8 cellular contexts compared by ENCODE assay signal in genomic region chr22:28883917-28884753, GRCh38. TPM values are rescaled to one million over a fixed set of nuclear protein-coding genes. Genes with fewer than 3 reads are reported as not detected.
DNase-seq lines count a peak whose midpoint lies in the region; ATAC-seq and TF ChIP-seq lines count a peak whose summit lies in the region.

No MANE protein-coding gene starts in this region.

- peak; percentile 73 for DNase-seq in D341Med (ENCODE audit: low spot score)
- DNase-seq in WERI-Rb-1 = peak; percentile 28
- DNase-seq in choroid plexus epithelial cell (ENCODE audit: low read depth) = peak; percentile 60
- peak; percentile 54 to 65 (median 58) for DNase-seq in right lobe of liver
- no peak for DNase-seq in NCI-H1930 (lab: John Stamatoyannopoulos, UW)

- H3K4me3 ChIP-seq in WERI-Rb-1 (ENCODE audit: low read depth, low read length) (peak overlapping the region; percentile 74), choroid plexus epithelial cell (ENCODE audit: low read depth, low read length) (peak overlapping the region; percentile 60), right lobe of liver (peak overlapping the region; percentile 42 to 68 (median 49))

- H3K9me3 Mint-ChIP-seq in stimulated activated naive CD8-positive, alpha-beta T cell treated with anti-CD3 and anti-CD28 coated beads, Interleukin-15, Interleukin-2, amounts not matched to agents 100 ng/mL and 50 ng/mL, for 24 hours = no peaks in the 10 kb centered on the region

- no peak overlapping the region; the same call in 1 of the 2 replicates for H3K27ac ChIP-seq in WERI-Rb-1
- H3K27ac ChIP-seq in right lobe of liver = peak overlapping the region in 1 of 3 donors; percentile 53

- H3K27me3 ChIP-seq in WERI-Rb-1 (ENCODE audit: insufficient read depth, low read depth, severe bottlenecking) = no peaks in the 10 kb centered on the region
- H3K27me3 ChIP-seq in right lobe of liver = no peaks in the 10 kb centered on the region

- H3K36me3 ChIP-seq in WERI-Rb-1 (no peaks in the 10 kb centered on the region), right lobe of liver (no peaks in the 10 kb centered on the region)

- H3K4me3 Mint-ChIP-seq in stimulated activated naive CD8-positive, alpha-beta T cell treated with anti-CD3 and anti-CD28 coated beads, Interleukin-15, Interleukin-2, amounts not matched to agents 100 ng/mL and 50 ng/mL, for 24 hours = peak overlapping the region; percentile 71

- TF ChIP-seq CTCF in WERI-Rb-1 (IDR thresholded peaks at IDR 0.05; ENCODE audit: low read depth, low read length) (no peak), choroid plexus epithelial cell (conservative IDR thresholded peaks at IDR 0.05; ENCODE audit: low read depth, low read length) (no peak), right lobe of liver (IDR thresholded peaks at IDR 0.05) (peak in 1 of 4 donors; percentile 12)

- H3K9me3 ChIP-seq in WERI-Rb-1 (ENCODE audit: severe bottlenecking) (no peaks in the 10 kb centered on the region), right lobe of liver (no peaks in the 10 kb centered on the region)

- peak; percentile 31 for ATAC-seq in HG03342 (IDR thresholded peaks at IDR 0.05; ENCODE audit: unreplicated experiment)
- no peak for ATAC-seq in right lobe of liver
- ATAC-seq in HG03097 (IDR thresholded peaks at IDR 0.05; ENCODE audit: low FRiP score, unreplicated experiment) = no peak

- no peak for TF ChIP-seq POLR2A in right lobe of liver (IDR thresholded peaks at IDR 0.05)

- WGBS in right lobe of liver (ENCODE audit: insufficient coverage, low coverage, low lambda C conversion rate, missing lambda C conversion rate) = 9% methylated on average over 14 of the region's 79 CpGs

- H3K4me1 Mint-ChIP-seq in stimulated activated naive CD8-positive, alpha-beta T cell treated with anti-CD3 and anti-CD28 coated beads, Interleukin-15, Interleukin-2, amounts not matched to agents 100 ng/mL and 50 ng/mL, for 24 hours (ENCODE audit: low read depth) = peaks cover 19% of the 10 kb centered on the region

- H3K36me3 Mint-ChIP-seq in stimulated activated naive CD8-positive, alpha-beta T cell treated with anti-CD3 and anti-CD28 coated beads, Interleukin-15, Interleukin-2, amounts not matched to agents 100 ng/mL and 50 ng/mL, for 24 hours (ENCODE audit: low read depth) = no peaks in the 10 kb centered on the region

- intact Hi-C loops in right lobe of liver (cut with DNase I) = no loop called here

- no peak overlapping the region for H3K27ac Mint-ChIP-seq in stimulated activated naive CD8-positive, alpha-beta T cell treated with anti-CD3 and anti-CD28 coated beads, Interleukin-15, Interleukin-2, amounts not matched to agents 100 ng/mL and 50 ng/mL, for 24 hours

- H3K4me1 ChIP-seq in right lobe of liver = peaks cover 0 to 43% (median 9%) of the 10 kb centered on the region in 4 donors

- peaks cover 35% of the 10 kb centered on the region for H3K27me3 Mint-ChIP-seq in stimulated activated naive CD8-positive, alpha-beta T cell treated with anti-CD3 and anti-CD28 coated beads, Interleukin-15, Interleukin-2, amounts not matched to agents 100 ng/mL and 50 ng/mL, for 24 hours

RNA-seq across cellular contexts. Expression of gene ZNRF3, which starts 0.8 kb away (rescaled TPM):
- total RNA-seq in right lobe of liver = 1 to 10 TPM; 5.8 to 9.2 (median 6.9) TPM

Comparison
In these comparisons a context has a peak if more than half of its experiments do, and no peak if none do; other contexts are left out.
1. DNase-seq: peak in D341Med (single experiment), WERI-Rb-1 (single experiment), choroid plexus epithelial cell (single experiment) and right lobe of liver (3 of 3); none in NCI-H1930 (0 of 2).
2. Peak in every context shown above with its lines, with median percentiles within 50 percentile points of each other: H3K4me3 ChIP-seq.